10 cellular contexts compared by ENCODE assay signal in the genomic region with DNA sequence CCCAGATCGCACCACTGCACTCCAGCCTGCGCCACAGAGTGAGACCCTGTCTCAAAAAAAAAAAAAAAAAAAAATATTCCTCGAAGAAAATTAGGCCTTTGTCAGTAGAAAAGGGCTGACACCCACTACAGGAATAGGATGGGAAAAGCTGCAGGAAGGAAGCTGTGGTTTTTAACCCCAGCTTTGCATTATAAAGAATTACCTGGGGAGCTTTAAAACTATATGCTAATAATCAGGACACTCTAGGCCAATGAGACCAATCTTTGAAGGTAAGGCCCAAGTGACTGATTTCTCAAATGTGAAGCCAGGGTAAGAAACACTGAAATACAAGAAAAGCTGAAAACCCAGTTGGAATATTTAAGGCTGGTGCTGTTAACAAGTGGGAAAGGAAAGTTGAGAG.
DNase-seq lines count a peak whose midpoint lies in the region; ATAC-seq and TF ChIP-seq lines count a peak whose summit lies in the region.
"Had no signal": no experiment of that assay in that cellular context is flagged by ENCODE, and none has a peak within 500 bp of the region (broad histone marks: within the 10 kb centered on the region; RNA-seq: fewer than 3 reads in every experiment).

No MANE protein-coding gene starts in this region.

- peaks cover 0 to 74% of the 10 kb centered on the region in 2 donors for H3K4me1 ChIP-seq in right atrium auricular region

- peaks cover 50 to 75% (median 65%) of the 10 kb centered on the region in 3 donors for H3K4me1 Mint-ChIP-seq in naive B cell

- H3K9me3 ChIP-seq in right atrium auricular region = no peaks in the 10 kb centered on the region

- H3K4me3 ChIP-seq in right atrium auricular region = peak overlapping the region in 1 of 2 donors; percentile 89

- no peaks in the 10 kb centered on the region for H3K9me3 Mint-ChIP-seq in naive B cell

- H3K27me3 ChIP-seq in right atrium auricular region = no peaks in the 10 kb centered on the region

- intact Hi-C loops in Right ventricle myocardium superior (cut with DNase I) = no loop called here

- DNase-seq in right atrium auricular region (ENCODE audit: low spot score) = no peak
- DNase-seq in Right ventricle myocardium superior = no peak
- no peak for DNase-seq in naive B cell
- DNase-seq in SIG-M5 (lab: John Stamatoyannopoulos, UW) = no peak
- no peak for DNase-seq in left lobe of liver (ENCODE audit: low spot score)
- DNase-seq: cortex of kidney, DMS 273 treated with DMSO at 0.1 percent for 48 hours had no signal

- no peaks in the 10 kb centered on the region for H3K27me3 Mint-ChIP-seq in naive B cell

- peaks cover 0 to 10% of the 10 kb centered on the region in 2 donors for H3K36me3 Mint-ChIP-seq in naive B cell

- H3K4me3 Mint-ChIP-seq in naive B cell = peak overlapping the region in 7 of 8 donors; percentile 82 to 95 (median 93)

- H3K36me3 ChIP-seq in right atrium auricular region = no peaks in the 10 kb centered on the region

- H3K27ac ChIP-seq in right atrium auricular region = peak overlapping the region; percentile 79 to 94
- H3K27ac ChIP-seq in cingulate gyrus (ENCODE audit: low read depth, low read length) = peak overlapping the region; percentile 65

- H3K27ac Mint-ChIP-seq in naive B cell = peak overlapping the region in 5 of 6 donors; percentile 4 to 77 (median 33)

- TF ChIP-seq CTCF in right atrium auricular region (IDR thresholded peaks at IDR 0.05) = no peak

- ATAC-seq in Right ventricle myocardium superior (ENCODE audit: poor library complexity) = no peak
- ATAC-seq in naive B cell (ENCODE audit: low read depth in 2 of 2) = no peak
- ATAC-seq in HG03095 (IDR thresholded peaks at IDR 0.05; ENCODE audit: unreplicated experiment) = no peak
- no peak for ATAC-seq in left lobe of liver
- no peak for ATAC-seq in GM19023 (IDR thresholded peaks at IDR 0.05; ENCODE audit: unreplicated experiment)
